10 cellular contexts compared by ENCODE assay signal in genomic region chr13:59409211-59409610, GRCh38.
DNase-seq lines count a peak whose midpoint lies in the region; ATAC-seq and TF ChIP-seq lines count a peak whose summit lies in the region.
"Had no signal": no experiment of that assay in that cellular context is flagged by ENCODE, and none has a peak within 500 bp of the region (broad histone marks: within the 10 kb centered on the region; RNA-seq: fewer than 3 reads in every experiment).

No MANE protein-coding gene starts in this region.

- intact Hi-C loops in right cardiac atrium (cut with DNase I), result no loop called here
- intact Hi-C loops in sciatic nerve (cut with DNase I), result no loop called here

- H3K27me3 ChIP-seq in adipocyte (replicated peaks; ENCODE audit: control insufficient read depth, insufficient read depth, low read length) (peaks cover 4% of the 10 kb centered on the region), right cardiac atrium (ENCODE audit: control insufficient read depth, insufficient read depth) (no peaks in the 10 kb centered on the region)

- TF ChIP-seq RAD21 in Ishikawa (IDR thresholded peaks at IDR 0.05; ENCODE audit: low read depth), result no peak

- H3K9ac ChIP-seq in adipocyte (ENCODE audit: low read length), result no peak overlapping the region

- no peak for TF ChIP-seq CTCF in GM10266 (IDR thresholded peaks at IDR 0.05; ENCODE audit: control insufficient read depth, insufficient read depth, low read depth, missing control alignments)

- 9% methylated on average over 2 of the region's 2 CpGs for WGBS in right cardiac atrium

- H3K4me3 ChIP-seq in adipocyte (ENCODE audit: low read length), result no peak overlapping the region
- no peak overlapping the region for H3K4me3 ChIP-seq in right cardiac atrium (ENCODE audit: low read length)

- peak; percentile 17 for DNase-seq in adipocyte (ENCODE audit: low read depth)
- peak; percentile 39 to 86 (median 76) for DNase-seq in right cardiac atrium
- DNase-seq in sciatic nerve (ENCODE audit: low spot score), result no peak
- no peak for DNase-seq in GM10266 (ENCODE audit: extremely low spot score)
- DNase-seq in activated gamma-delta T cell (lab: John Stamatoyannopoulos, UW), result no peak
- DNase-seq in activated T-cell treated with anti-CD3 and anti-CD28 coated beads, Interleukin-2, amount 50 U/mL, for 48 hours, result no peak
- DNase-seq: activated T-cell treated with anti-CD3 and anti-CD28 coated beads, Interleukin-2, amount 50 U/mL, for 4 hours; PC-3 had no signal

- no peaks in the 10 kb centered on the region for H3K4me1 ChIP-seq in adipocyte (ENCODE audit: control insufficient read depth, insufficient read depth, low read length)
- H3K4me1 ChIP-seq in right cardiac atrium (ENCODE audit: control insufficient read depth, insufficient read depth, low read length), result no peaks in the 10 kb centered on the region

- no peak for TF ChIP-seq EP300 in Ishikawa (IDR thresholded peaks at IDR 0.05; ENCODE audit: borderline replicate concordance)

- no peak overlapping the region for H3K27ac ChIP-seq in right cardiac atrium (ENCODE audit: low read length)

- H3K36me3 ChIP-seq in adipocyte (ENCODE audit: control insufficient read depth, insufficient read depth, low read length, severe bottlenecking), result no peaks in the 10 kb centered on the region

- ATAC-seq in right cardiac atrium (peak; percentile 60 to 61), sciatic nerve (peak; percentile 28), HG03521 (IDR thresholded peaks at IDR 0.05; ENCODE audit: unreplicated experiment) (no peak)
- ATAC-seq: activated T-cell treated with anti-CD3 and anti-CD28 coated beads, Interleukin-2, amount 50 U/mL, for 4 hours; PC-3 had no signal

- H3K9me3 ChIP-seq in adipocyte (ENCODE audit: control insufficient read depth, low read length), result peaks cover 7% of the 10 kb centered on the region
- no peaks in the 10 kb centered on the region for H3K9me3 ChIP-seq in right cardiac atrium (ENCODE audit: control insufficient read depth, low read length)

TF ChIP-seq in Ishikawa, 13 proteins besides CTCF, POLR2A, EP300 and RAD21:
- 0 out of 2 replicates have a peak, but pooled peaks have one; percentile 17 for TF ChIP-seq NFIC (IDR thresholded peaks at IDR 0.05)
- TF ChIP-seq USF1 (IDR thresholded peaks at IDR 0.05), result no peak

Comparison
In these comparisons a context has a peak if more than half of its experiments do, and no peak if none do; other contexts are left out.
1. DNase-seq: peak in adipocyte (single experiment) and right cardiac atrium (3 of 3); none in sciatic nerve (single experiment), GM10266 (single experiment), activated gamma-delta T cell (single experiment) and activated T-cell treated with anti-CD3 and anti-CD28 coated beads, Interleukin-2, amount 50 U/mL, for 48 hours (0 of 2).